Comparison of ENCODE assay signal across 13 cellular contexts in genomic region chr9:88923653-88924284, GRCh38.
DNase-seq lines count a peak whose midpoint lies in the region; ATAC-seq and TF ChIP-seq lines count a peak whose summit lies in the region.
"Had no signal": no experiment of that assay in that cellular context is flagged by ENCODE, and none has a peak within 500 bp of the region (broad histone marks: within the 10 kb centered on the region; RNA-seq: fewer than 3 reads in every experiment).

No MANE protein-coding gene starts in this region.

- H3K9me3 ChIP-seq in body of pancreas: no peaks in the 10 kb centered on the region

- H3K9me3 Mint-ChIP-seq in stimulated activated naive B cell treated with anti-CD40 and anti-IgM and Interleukin-4, amounts not matched to agents 10 μg/mL and 1 μg/mL and 100 μg/mL, for 72 hours: peaks cover 6 to 10% of the 10 kb centered on the region in 2 donors
- no peaks in the 10 kb centered on the region for H3K9me3 Mint-ChIP-seq in Calu3 (ENCODE audit: low read depth, unreplicated experiment)

- no peak overlapping the region for H3K4me3 Mint-ChIP-seq in stimulated activated naive B cell treated with anti-CD40 and anti-IgM and Interleukin-4, amounts not matched to agents 10 μg/mL and 1 μg/mL and 100 μg/mL, for 72 hours
- H3K4me3 Mint-ChIP-seq in Calu3 (ENCODE audit: low read depth, unreplicated experiment): no peak overlapping the region
- H3K4me3 Mint-ChIP-seq: dendritic cell treated with granulocyte-macrophage colony-stimulating factor and Interleukin-4, amounts not matched to agents 40 ng/mL and 50 ng/mL, for 4 days had no signal

- TF ChIP-seq POLR2A in body of pancreas (IDR thresholded peaks at IDR 0.05): no peak

- no peak overlapping the region for H3K27ac ChIP-seq in body of pancreas
- H3K27ac ChIP-seq: skin epidermis had no signal

- H3K4me3 ChIP-seq in body of pancreas: no peak overlapping the region
- H3K4me3 ChIP-seq: MG63, skin epidermis had no signal

- BruUV-seq in Calu3 (replicated peaks; lab: Mats Ljungman, UMichigan): no TSS peak

- H3K4me1 ChIP-seq in body of pancreas: peaks cover 8% of the 10 kb centered on the region

- H3K27me3 ChIP-seq in body of pancreas: no peaks in the 10 kb centered on the region
- H3K27me3 ChIP-seq: MG63 had no signal

- peak; percentile 66 for DNase-seq in activated CD8-positive, alpha-beta memory T cell treated with anti-CD3 and anti-CD28 coated beads for 24 hours
- DNase-seq in activated CD8-positive, alpha-beta memory T cell treated with anti-CD3 and anti-CD28 coated beads, Interleukin-2, amount 50 U/mL, for 48 hours: no peak
- DNase-seq in NOMO-1 treated with dmso at 0.1 percent for 144 hours (lab: John Stamatoyannopoulos, UW; ENCODE audit: unreplicated experiment) (peak; percentile 51), body of pancreas (peak in 1 of 4 donors; percentile 55), Calu3 (no peak)
- no peak for DNase-seq in stimulated activated naive B cell treated with anti-CD40 and anti-IgM and Interleukin-4, amounts not matched to agents 10 μg/mL and 1 μg/mL and 100 μg/mL, for 72 hours
- DNase-seq: activated CD4-positive, alpha-beta T cell treated with anti-CD3 and anti-CD28 coated beads, Interleukin-2, amount 50 U/mL, for 4 hours; MG63; NCI-H526 treated with DMSO at 0.1 percent for 48 hours had no signal

- CTCF ChIA-PET in Calu3 (lab: Charles Lee): no interaction called here

- H3K36me3 Mint-ChIP-seq in stimulated activated naive B cell treated with anti-CD40 and anti-IgM and Interleukin-4, amounts not matched to agents 10 μg/mL and 1 μg/mL and 100 μg/mL, for 72 hours: peaks cover 0 to 7% of the 10 kb centered on the region in 2 donors
- H3K36me3 Mint-ChIP-seq in Calu3 (ENCODE audit: insufficient read depth, unreplicated experiment): no peaks in the 10 kb centered on the region

- peaks cover 44 to 69% of the 10 kb centered on the region in 2 donors for H3K4me1 Mint-ChIP-seq in stimulated activated naive B cell treated with anti-CD40 and anti-IgM and Interleukin-4, amounts not matched to agents 10 μg/mL and 1 μg/mL and 100 μg/mL, for 72 hours
- no peaks in the 10 kb centered on the region for H3K4me1 Mint-ChIP-seq in Calu3 (ENCODE audit: low read depth, unreplicated experiment)

- no peak overlapping the region for H3K27ac Mint-ChIP-seq in stimulated activated naive B cell treated with anti-CD40 and anti-IgM and Interleukin-4, amounts not matched to agents 10 μg/mL and 1 μg/mL and 100 μg/mL, for 72 hours
- H3K27ac Mint-ChIP-seq in Calu3 (ENCODE audit: unreplicated experiment): no peak overlapping the region
- H3K27ac Mint-ChIP-seq: dendritic cell treated with granulocyte-macrophage colony-stimulating factor and Interleukin-4, amounts not matched to agents 40 ng/mL and 50 ng/mL, for 4 days had no signal

- TF ChIP-seq CTCF in body of pancreas (IDR thresholded peaks at IDR 0.05): no peak
- no peak for TF ChIP-seq CTCF in Calu3 (IDR thresholded peaks at IDR 0.05; ENCODE audit: unreplicated experiment)

- peaks cover 4 to 15% of the 10 kb centered on the region in 2 donors for H3K27me3 Mint-ChIP-seq in stimulated activated naive B cell treated with anti-CD40 and anti-IgM and Interleukin-4, amounts not matched to agents 10 μg/mL and 1 μg/mL and 100 μg/mL, for 72 hours
- peaks cover 55% of the 10 kb centered on the region for H3K27me3 Mint-ChIP-seq in Calu3 (ENCODE audit: unreplicated experiment)

- 66 to 74% methylated on average over 9 to 13 of the region's 14 CpGs for WGBS in body of pancreas, 2 donors

- no peaks in the 10 kb centered on the region for H3K36me3 ChIP-seq in body of pancreas (replicated peaks in 1 of 2; ENCODE audit: insufficient read depth in 1 of 2, low read depth in 2 of 2)
- H3K36me3 ChIP-seq: MG63 had no signal

- ATAC-seq in body of pancreas (peak; percentile 15), GM19397 (IDR thresholded peaks at IDR 0.05; ENCODE audit: unreplicated experiment) (no peak), GM21717 (IDR thresholded peaks at IDR 0.05; ENCODE audit: unreplicated experiment) (no peak)
- ATAC-seq in stimulated activated naive B cell treated with anti-CD40 and anti-IgM and Interleukin-4, amounts not matched to agents 10 μg/mL and 1 μg/mL and 100 μg/mL, for 72 hours (replicated peaks): peak; percentile 25 to 64

- intact Hi-C loops in body of pancreas (cut with DNase I): no loop called here
- intact Hi-C loops in Calu3 (cut with micrococcal nuclease; ENCODE audit: unreplicated experiment): no loop called here

Comparison
In these comparisons a context has a peak if more than half of its experiments do, and no peak if none do; other contexts are left out.
1. DNase-seq: peak in activated CD8-positive, alpha-beta memory T cell treated with anti-CD3 and anti-CD28 coated beads for 24 hours (single experiment) and NOMO-1 treated with dmso at 0.1 percent for 144 hours (single experiment); none in activated CD8-positive, alpha-beta memory T cell treated with anti-CD3 and anti-CD28 coated beads, Interleukin-2, amount 50 U/mL, for 48 hours (single experiment), stimulated activated naive B cell treated with anti-CD40 and anti-IgM and Interleukin-4, amounts not matched to agents 10 μg/mL and 1 μg/mL and 100 μg/mL, for 72 hours (single experiment) and Calu3 (single experiment).
2. ATAC-seq: peak in body of pancreas (single experiment) and stimulated activated naive B cell treated with anti-CD40 and anti-IgM and Interleukin-4, amounts not matched to agents 10 μg/mL and 1 μg/mL and 100 μg/mL, for 72 hours (2 of 2); none in GM19397 (single experiment) and GM21717 (single experiment).